Comparison of ENCODE assay signal across 26 cellular contexts in genomic region chr15:58148633-58149032, GRCh38. TPM values are rescaled to one million over a fixed set of nuclear protein-coding genes. Genes with fewer than 3 reads are reported as not detected.
"Had no signal": no experiment of that assay in that cellular context is flagged by ENCODE, and none has a peak within 500 bp of the region (broad histone marks: within the 10 kb centered on the region; RNA-seq: fewer than 3 reads in every experiment).

No MANE protein-coding gene starts in this region.

- H3K9me3 Mint-ChIP-seq: activated CD8-positive, alpha-beta T cell treated with anti-CD3 and anti-CD28 coated beads for 36 hours; activated naive CD4-positive, alpha-beta T cell treated with anti-CD3 and anti-CD28 coated beads, Interleukin-2, amount 10 ng/mL, durations not matched to agents 7 days and 5 days; activated naive CD8-positive, alpha-beta T cell treated with anti-CD3 and anti-CD28 coated beads for 36 hours; activated T-cell treated with anti-CD3 and anti-CD28 coated beads, Interleukin-2, amount 50 U/mL, for 72 hours; activated T-helper 2 cell treated with anti-CD3 and anti-CD28 coated beads, Interferon-gamma antibody, Interleukin-2, Interleukin-4, amounts not matched to agents 10 μg/mL and 5 μg/mL and 100 μg/mL, durations not matched to agents 14 hours and 24 hours and 36 hours had no signal

- H3K4me3 Mint-ChIP-seq: activated CD8-positive, alpha-beta T cell treated with anti-CD3 and anti-CD28 coated beads for 36 hours; activated naive CD4-positive, alpha-beta T cell treated with anti-CD3 and anti-CD28 coated beads, Interleukin-2, amount 10 ng/mL, durations not matched to agents 7 days and 5 days; activated naive CD8-positive, alpha-beta T cell treated with anti-CD3 and anti-CD28 coated beads for 36 hours; activated T-cell treated with anti-CD3 and anti-CD28 coated beads, Interleukin-2, amount 50 U/mL, for 72 hours; T-helper 17 cell had no signal

- H3K27ac Mint-ChIP-seq: activated CD8-positive, alpha-beta T cell treated with anti-CD3 and anti-CD28 coated beads for 36 hours; activated naive CD4-positive, alpha-beta T cell treated with anti-CD3 and anti-CD28 coated beads, Interleukin-2, amount 10 ng/mL, durations not matched to agents 7 days and 5 days; activated naive CD8-positive, alpha-beta T cell treated with anti-CD3 and anti-CD28 coated beads for 36 hours; activated T-cell treated with anti-CD3 and anti-CD28 coated beads, Interleukin-2, amount 50 U/mL, for 72 hours; activated T-helper 2 cell treated with anti-CD3 and anti-CD28 coated beads, Interferon-gamma antibody, Interleukin-2, Interleukin-4, amounts not matched to agents 10 μg/mL and 5 μg/mL and 100 μg/mL, durations not matched to agents 14 hours and 24 hours and 36 hours; T-helper 17 cell had no signal

- H3K27ac ChIP-seq: VCaP had no signal

- H3K36me3 Mint-ChIP-seq: activated naive CD4-positive, alpha-beta T cell treated with anti-CD3 and anti-CD28 coated beads, Interleukin-2, amount 10 ng/mL, durations not matched to agents 7 days and 5 days had no signal

- ATAC-seq: activated CD8-positive, alpha-beta T cell treated with anti-CD3 and anti-CD28 coated beads for 36 hours; activated T-cell treated with anti-CD3 and anti-CD28 coated beads, Interleukin-2, amount 50 U/mL, for 72 hours; T-helper 17 cell had no signal

- DNase-seq: activated CD4-positive, CD25-positive, alpha-beta regulatory T cell; activated CD8-positive, alpha-beta memory T cell treated with anti-CD3 and anti-CD28 coated beads, Interleukin-2, amount 50 U/mL, for 4 hours; activated CD8-positive, alpha-beta T cell treated with anti-CD3 and anti-CD28 coated beads for 36 hours; activated gamma-delta T cell treated with Interleukin-2 at 50 U/mL for 16 hours; activated naive CD4-positive, alpha-beta T cell treated with anti-CD3 and anti-CD28 coated beads, Interleukin-2, amount 10 ng/mL, durations not matched to agents 7 days and 5 days; activated naive CD8-positive, alpha-beta T cell treated with anti-CD3 and anti-CD28 coated beads for 36 hours; activated T-cell treated with anti-CD3 and anti-CD28 coated beads, Interleukin-2, amount 50 U/mL, for 72 hours; anterior cingulate cortex; IMR-90; KG1; NCI-H1105 treated with DMSO at 0.1 percent for 48 hours; NCI-H1436 treated with DMSO at 0.1 percent for 48 hours; NCI-H187; NCI-H2081; NCI-H446 treated with DMSO at 0.1 percent for 48 hours; NCI-H526; NCI-H774; SIG-M5; T-helper 17 cell; T-helper 9 cell had no signal

- H3K4me1 Mint-ChIP-seq: activated naive CD4-positive, alpha-beta T cell treated with anti-CD3 and anti-CD28 coated beads, Interleukin-2, amount 10 ng/mL, durations not matched to agents 7 days and 5 days; activated naive CD8-positive, alpha-beta T cell treated with anti-CD3 and anti-CD28 coated beads for 36 hours had no signal

RNA-seq across cellular contexts. Expression of gene AQP9, which starts 10.5 kb away (rescaled TPM):
- total RNA-seq: activated CD8-positive, alpha-beta T cell treated with anti-CD3 and anti-CD28 coated beads for 36 hours; activated naive CD8-positive, alpha-beta T cell treated with anti-CD3 and anti-CD28 coated beads for 36 hours; IMR-90; LHCN-M2; M059J; OCI-LY7; RPMI7951 had no signal
